In genomic region chr17:46851029-46851741, GRCh38 we compare ENCODE assay signal across 8 cellular contexts. TPM values are rescaled to one million over a fixed set of nuclear protein-coding genes. Genes with fewer than 3 reads are reported as not detected.
DNase-seq lines count a peak whose midpoint lies in the region; ATAC-seq and TF ChIP-seq lines count a peak whose summit lies in the region.

Gene WNT9B, plus strand, starts transcription at chr17:46851583. Its CDS starts 56 bp downstream, at chr17:46851639.

- no peaks in the 10 kb centered on the region for H3K9me3 Mint-ChIP-seq in activated naive CD4-positive, alpha-beta T cell treated with anti-CD3 and anti-CD28 coated beads for 36 hours
- no peaks in the 10 kb centered on the region for H3K9me3 Mint-ChIP-seq in activated naive CD4-positive, alpha-beta T cell treated with anti-CD3 and anti-CD28 coated beads, Interleukin-2, amount 10 ng/mL, durations not matched to agents 7 days and 5 days
- no peaks in the 10 kb centered on the region for H3K9me3 Mint-ChIP-seq in natural killer cell treated with Interleukin-12 subunit alpha and Interleukin-12 subunit beta and Interleukin-15 and Interleukin-18, amount 100 ng/mL, for 72 hours

- H3K9me3 ChIP-seq in SK-N-MC (ENCODE audit: low read depth, low read length), result no peaks in the 10 kb centered on the region
- no peaks in the 10 kb centered on the region for H3K9me3 ChIP-seq in parathyroid adenoma (ENCODE audit: control insufficient read depth, low read length)

- H3K4me3 Mint-ChIP-seq in activated naive CD4-positive, alpha-beta T cell treated with anti-CD3 and anti-CD28 coated beads for 36 hours, result peak within 1 kb of the TSS; percentile 59
- no peak within 1 kb of the TSS for H3K4me3 Mint-ChIP-seq in activated naive CD4-positive, alpha-beta T cell treated with anti-CD3 and anti-CD28 coated beads, Interleukin-2, amount 10 ng/mL, durations not matched to agents 7 days and 5 days
- no peak within 1 kb of the TSS for H3K4me3 Mint-ChIP-seq in natural killer cell treated with Interleukin-12 subunit alpha and Interleukin-12 subunit beta and Interleukin-15 and Interleukin-18, amount 100 ng/mL, for 72 hours

- H3K27ac Mint-ChIP-seq in activated naive CD4-positive, alpha-beta T cell treated with anti-CD3 and anti-CD28 coated beads for 36 hours, result no peak within 1 kb of the TSS
- no peak within 1 kb of the TSS for H3K27ac Mint-ChIP-seq in activated naive CD4-positive, alpha-beta T cell treated with anti-CD3 and anti-CD28 coated beads, Interleukin-2, amount 10 ng/mL, durations not matched to agents 7 days and 5 days
- H3K27ac Mint-ChIP-seq in natural killer cell treated with Interleukin-12 subunit alpha and Interleukin-12 subunit beta and Interleukin-15 and Interleukin-18, amount 100 ng/mL, for 72 hours, result no peak within 1 kb of the TSS

- DNase-seq in activated naive CD4-positive, alpha-beta T cell treated with anti-CD3 and anti-CD28 coated beads for 36 hours, result peak; percentile 27
- no peak for DNase-seq in activated naive CD4-positive, alpha-beta T cell treated with anti-CD3 and anti-CD28 coated beads, Interleukin-2, amount 10 ng/mL, durations not matched to agents 7 days and 5 days
- no peak for DNase-seq in SK-N-MC (ENCODE audit: low read depth, low spot score)
- no peak for DNase-seq in fibroblast of villous mesenchyme (ENCODE audit: low read depth)
- DNase-seq in natural killer cell treated with Interleukin-12 subunit alpha and Interleukin-12 subunit beta and Interleukin-15 and Interleukin-18, amount 100 ng/mL, for 72 hours (ENCODE audit: low spot score), result no peak
- no peak for DNase-seq in GF-D8 (lab: John Stamatoyannopoulos, UW)

- peaks cover 6% of the 10 kb centered on the region for H3K4me1 Mint-ChIP-seq in activated naive CD4-positive, alpha-beta T cell treated with anti-CD3 and anti-CD28 coated beads for 36 hours (ENCODE audit: low read depth)
- peaks cover 3% of the 10 kb centered on the region for H3K4me1 Mint-ChIP-seq in activated naive CD4-positive, alpha-beta T cell treated with anti-CD3 and anti-CD28 coated beads, Interleukin-2, amount 10 ng/mL, durations not matched to agents 7 days and 5 days
- no peaks in the 10 kb centered on the region for H3K4me1 Mint-ChIP-seq in natural killer cell treated with Interleukin-12 subunit alpha and Interleukin-12 subunit beta and Interleukin-15 and Interleukin-18, amount 100 ng/mL, for 72 hours (ENCODE audit: low read depth in 2 of 2)

- H3K36me3 ChIP-seq in SK-N-MC (ENCODE audit: insufficient read depth, low read length) (no peaks in the 10 kb centered on the region), parathyroid adenoma (ENCODE audit: control insufficient read depth, insufficient read depth, low read length) (no peaks in the 10 kb centered on the region)

- H3K79me2 ChIP-seq in parathyroid adenoma, result no peaks in the 10 kb centered on the region

- intact Hi-C loops in activated naive CD4-positive, alpha-beta T cell treated with anti-CD3 and anti-CD28 coated beads for 36 hours (cut with micrococcal nuclease), result no loop called here

- H3K27me3 Mint-ChIP-seq in activated naive CD4-positive, alpha-beta T cell treated with anti-CD3 and anti-CD28 coated beads for 36 hours (ENCODE audit: low read depth), result peaks cover 60% of the 10 kb centered on the region
- H3K27me3 Mint-ChIP-seq in activated naive CD4-positive, alpha-beta T cell treated with anti-CD3 and anti-CD28 coated beads, Interleukin-2, amount 10 ng/mL, durations not matched to agents 7 days and 5 days, result peaks cover 91% of the 10 kb centered on the region
- H3K27me3 Mint-ChIP-seq in natural killer cell treated with Interleukin-12 subunit alpha and Interleukin-12 subunit beta and Interleukin-15 and Interleukin-18, amount 100 ng/mL, for 72 hours, result peaks cover 49 to 63% of the 10 kb centered on the region in 2 donors

- no peaks in the 10 kb centered on the region for H3K36me3 Mint-ChIP-seq in activated naive CD4-positive, alpha-beta T cell treated with anti-CD3 and anti-CD28 coated beads for 36 hours (ENCODE audit: low read depth)
- H3K36me3 Mint-ChIP-seq in activated naive CD4-positive, alpha-beta T cell treated with anti-CD3 and anti-CD28 coated beads, Interleukin-2, amount 10 ng/mL, durations not matched to agents 7 days and 5 days, result no peaks in the 10 kb centered on the region
- no peaks in the 10 kb centered on the region for H3K36me3 Mint-ChIP-seq in natural killer cell treated with Interleukin-12 subunit alpha and Interleukin-12 subunit beta and Interleukin-15 and Interleukin-18, amount 100 ng/mL, for 72 hours

- H3K4me2 ChIP-seq in parathyroid adenoma (ENCODE audit: low read length), result peak within 1 kb of the TSS; percentile 72

- no peaks in the 10 kb centered on the region for H3K27me3 ChIP-seq in parathyroid adenoma (ENCODE audit: control insufficient read depth, insufficient read depth, low read length)

- peak within 1 kb of the TSS; percentile 94 for H2AFZ ChIP-seq in parathyroid adenoma

- H3K27ac ChIP-seq in SK-N-MC (no peak within 1 kb of the TSS), parathyroid adenoma (peak within 1 kb of the TSS; percentile 13)

- H3K4me3 ChIP-seq in SK-N-MC (peak within 1 kb of the TSS; percentile 47), fibroblast of villous mesenchyme (ENCODE audit: low read depth, low read length) (peak within 1 kb of the TSS; percentile 34), parathyroid adenoma (ENCODE audit: low read depth, low read length) (peak within 1 kb of the TSS; percentile 54)

- no peaks in the 10 kb centered on the region for H3K4me1 ChIP-seq in parathyroid adenoma

- no peak for ATAC-seq in natural killer cell treated with Interleukin-12 subunit alpha and Interleukin-12 subunit beta and Interleukin-15 and Interleukin-18, amount 100 ng/mL, for 72 hours
- no peak for ATAC-seq in GM19351 (IDR thresholded peaks at IDR 0.05; ENCODE audit: unreplicated experiment)

- CTCF ChIA-PET in activated naive CD4-positive, alpha-beta T cell treated with anti-CD3 and anti-CD28 coated beads for 36 hours (lab: Charles Lee), result no interaction called here
- CTCF ChIA-PET in activated naive CD4-positive, alpha-beta T cell treated with anti-CD3 and anti-CD28 coated beads, Interleukin-2, amount 10 ng/mL, durations not matched to agents 7 days and 5 days (lab: Charles Lee), result no interaction called here

- TF ChIP-seq CTCF in fibroblast of villous mesenchyme (IDR thresholded peaks at IDR 0.05; ENCODE audit: insufficient read depth, low read depth, low read length), result no peak
- no peak for TF ChIP-seq CTCF in parathyroid adenoma (IDR thresholded peaks at IDR 0.05)

- H3K9ac ChIP-seq in SK-N-MC (ENCODE audit: insufficient read length) (no peak within 1 kb of the TSS), parathyroid adenoma (no peak within 1 kb of the TSS)

RNA-seq across cellular contexts. Expression of gene WNT9B, which starts in this region (rescaled TPM):
- total RNA-seq in activated naive CD4-positive, alpha-beta T cell treated with anti-CD3 and anti-CD28 coated beads for 36 hours, result not detected
- under 0.01 TPM in 1 of 2 replicates, not detected in the other for total RNA-seq in fibroblast of villous mesenchyme
- not detected for total RNA-seq in natural killer cell treated with Interleukin-12 subunit alpha and Interleukin-12 subunit beta and Interleukin-15 and Interleukin-18, amount 100 ng/mL, for 72 hours

Comparison
In these comparisons a context has a peak if more than half of its experiments do, and no peak if none do; other contexts are left out.
1. Peak in DNase-seq in activated naive CD4-positive, alpha-beta T cell treated with anti-CD3 and anti-CD28 coated beads for 36 hours; RNA of the gene not detected or under 1 TPM.